20 cellular contexts compared by ENCODE assay signal in genomic region chr2:14902953-14903352, GRCh38.
"Had no signal": no experiment of that assay in that cellular context is flagged by ENCODE, and none has a peak within 500 bp of the region (broad histone marks: within the 10 kb centered on the region; RNA-seq: fewer than 3 reads in every experiment).

No MANE protein-coding gene starts in this region.

- H3K4me3 Mint-ChIP-seq: activated CD4-positive, alpha-beta T cell treated with anti-CD3 and anti-CD28 coated beads, Interleukin-2, amount 10 ng/mL, durations not matched to agents 24 days and 14 days; activated CD8-positive, alpha-beta T cell treated with anti-CD3 and anti-CD28 coated beads for 36 hours; activated naive CD4-positive, alpha-beta T cell treated with anti-CD3 and anti-CD28 coated beads, Interleukin-2, amount 50 U/mL, for 24 hours; activated naive CD8-positive, alpha-beta T cell treated with anti-CD3 and anti-CD28 coated beads, Interleukin-2, amount 10 ng/mL, durations not matched to agents 7 days and 5 days had no signal

- H3K27me3 ChIP-seq: ascending aorta, cardiac muscle cell, SJCRH30 had no signal

- H3K27ac Mint-ChIP-seq: activated CD4-positive, alpha-beta T cell treated with anti-CD3 and anti-CD28 coated beads, Interleukin-2, amount 10 ng/mL, durations not matched to agents 24 days and 14 days; activated CD8-positive, alpha-beta T cell treated with anti-CD3 and anti-CD28 coated beads for 36 hours; activated naive CD4-positive, alpha-beta T cell treated with anti-CD3 and anti-CD28 coated beads, Interleukin-2, amount 50 U/mL, for 24 hours; activated naive CD8-positive, alpha-beta T cell treated with anti-CD3 and anti-CD28 coated beads, Interleukin-2, amount 10 ng/mL, durations not matched to agents 7 days and 5 days; activated T-helper 2 cell treated with anti-CD3 and anti-CD28 coated beads, Interferon-gamma antibody, Interleukin-2, Interleukin-4, amounts not matched to agents 10 μg/mL and 5 μg/mL and 100 μg/mL, durations not matched to agents 14 hours and 24 hours and 36 hours had no signal

- H3K9me3 Mint-ChIP-seq: activated CD4-positive, alpha-beta T cell treated with anti-CD3 and anti-CD28 coated beads, Interleukin-2, amount 10 ng/mL, durations not matched to agents 24 days and 14 days; activated CD8-positive, alpha-beta T cell treated with anti-CD3 and anti-CD28 coated beads for 36 hours; activated naive CD4-positive, alpha-beta T cell treated with anti-CD3 and anti-CD28 coated beads, Interleukin-2, amount 50 U/mL, for 24 hours; activated naive CD8-positive, alpha-beta T cell treated with anti-CD3 and anti-CD28 coated beads, Interleukin-2, amount 10 ng/mL, durations not matched to agents 7 days and 5 days; activated T-helper 2 cell treated with anti-CD3 and anti-CD28 coated beads, Interferon-gamma antibody, Interleukin-2, Interleukin-4, amounts not matched to agents 10 μg/mL and 5 μg/mL and 100 μg/mL, durations not matched to agents 14 hours and 24 hours and 36 hours had no signal

- H3K4me1 Mint-ChIP-seq: activated CD4-positive, alpha-beta T cell treated with anti-CD3 and anti-CD28 coated beads, Interleukin-2, amount 10 ng/mL, durations not matched to agents 24 days and 14 days; activated naive CD4-positive, alpha-beta T cell treated with anti-CD3 and anti-CD28 coated beads, Interleukin-2, amount 50 U/mL, for 24 hours had no signal

- H3K9me3 ChIP-seq: ascending aorta, SJCRH30 had no signal

- H3K36me3 ChIP-seq: ascending aorta, cardiac muscle cell, SJCRH30 had no signal

- H3K4me3 ChIP-seq: ascending aorta, cardiac muscle cell, SJCRH30, SK-N-MC had no signal

- H3K4me2 ChIP-seq: KMS-11 had no signal

- H3K27me3 Mint-ChIP-seq: activated CD4-positive, alpha-beta T cell treated with anti-CD3 and anti-CD28 coated beads, Interleukin-2, amount 10 ng/mL, durations not matched to agents 24 days and 14 days had no signal

- DNase-seq: activated CD4-positive, alpha-beta T cell treated with anti-CD3 and anti-CD28 coated beads, Interleukin-2, amount 10 ng/mL, durations not matched to agents 24 days and 14 days; activated CD4-positive, alpha-beta T cell treated with anti-CD3 and anti-CD28 coated beads, Interleukin-2, amount 50 U/mL, for 4 hours; activated CD8-positive, alpha-beta T cell treated with anti-CD3 and anti-CD28 coated beads for 36 hours; activated gamma-delta T cell; activated naive CD4-positive, alpha-beta T cell treated with Interleukin-2 at 50 U/mL for 16 hours; activated naive CD8-positive, alpha-beta T cell treated with anti-CD3 and anti-CD28 coated beads, Interleukin-2, amount 10 ng/mL, durations not matched to agents 7 days and 5 days; activated T-cell treated with anti-CD3 and anti-CD28 coated beads, Interleukin-2, amount 50 U/mL, for 1 hour; MM.1S; NCI-H1092 treated with DMSO at 0.1 percent for 48 hours; NCI-H2107; NCI-H2171; NCI-H510A; SJCRH30; T1000 had no signal

- H3K36me3 Mint-ChIP-seq: activated naive CD4-positive, alpha-beta T cell treated with anti-CD3 and anti-CD28 coated beads, Interleukin-2, amount 50 U/mL, for 24 hours; activated naive CD8-positive, alpha-beta T cell treated with anti-CD3 and anti-CD28 coated beads, Interleukin-2, amount 10 ng/mL, durations not matched to agents 7 days and 5 days had no signal

- H3K4me1 ChIP-seq: ascending aorta, SJCRH30 had no signal

- H3K27ac ChIP-seq: ascending aorta, cardiac muscle cell, KMS-11, SJCRH30, SK-N-MC had no signal
